In the genomic region with DNA sequence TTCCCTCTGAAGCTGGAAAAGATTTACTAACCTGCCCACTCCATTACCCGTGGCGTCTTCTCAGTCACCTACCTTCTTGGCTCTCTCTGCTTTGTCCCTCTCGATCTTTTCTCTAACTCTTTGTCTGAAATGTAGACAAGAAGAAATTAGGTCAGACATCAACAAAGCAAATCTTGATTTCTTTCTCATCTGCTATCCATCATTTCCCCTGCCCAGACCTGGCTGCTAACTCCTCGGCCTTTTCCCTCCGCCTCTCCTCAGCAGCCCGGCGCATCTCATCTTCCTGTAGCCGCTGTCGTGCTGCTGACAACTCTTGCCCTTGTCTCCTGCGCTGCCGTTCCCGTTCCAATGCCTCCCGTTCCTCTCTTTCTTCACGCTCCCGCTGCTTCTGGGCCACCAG, we compare ENCODE assay signal across 9 cellular contexts. TPM values are rescaled to one million over a fixed set of nuclear protein-coding genes. Genes with fewer than 3 reads are reported as not detected.
A peak's percentile ranks its signal among the peaks of the same experiment; 100 is the strongest.
DNase-seq lines count a peak whose midpoint lies in the region; ATAC-seq and TF ChIP-seq lines count a peak whose summit lies in the region.
"Had no signal": no experiment of that assay in that cellular context is flagged by ENCODE, and none has a peak within 500 bp of the region (broad histone marks: within the 10 kb centered on the region; RNA-seq: fewer than 3 reads in every experiment).

No MANE protein-coding gene starts in this region.

- CTCF ChIA-PET in activated CD8-positive, alpha-beta memory T cell treated with anti-CD3 and anti-CD28 coated beads, Interleukin-2, amount 10 ng/mL, durations not matched to agents 7 days and 5 days (lab: Charles Lee): interaction anchor here (1.0 to 2.1 kb wide), 3 partner anchors 13 to 184 kb away, joined by 3 to 7 read pairs (median 5); a partner anchor contains a TSS
- CTCF ChIA-PET in WTC11 (lab: Charles Lee): interaction anchor here (0.9 to 1.7 kb wide), 4 partner anchors 13 to 253 kb away, joined by 3 to 10 read pairs (median 6); a partner anchor contains a TSS

- intact Hi-C loops in spleen (cut with DNase I; ENCODE audit: low total_unique reads): loop anchor here (10.0 kb wide), 1 partner anchor 83 kb away; a partner anchor contains a TSS

- peaks cover 27 to 79% (median 50%) of the 10 kb centered on the region in 6 donors for H3K4me1 ChIP-seq in spleen

- peaks cover 44% of the 10 kb centered on the region for H3K4me1 Mint-ChIP-seq in activated CD8-positive, alpha-beta memory T cell treated with anti-CD3 and anti-CD28 coated beads, Interleukin-2, amount 10 ng/mL, durations not matched to agents 7 days and 5 days
- peaks cover 24% of the 10 kb centered on the region for H3K4me1 Mint-ChIP-seq in WTC11

- peak overlapping the region; percentile 90 for H3K27ac Mint-ChIP-seq in activated CD8-positive, alpha-beta memory T cell treated with anti-CD3 and anti-CD28 coated beads, Interleukin-2, amount 10 ng/mL, durations not matched to agents 7 days and 5 days
- H3K27ac Mint-ChIP-seq in WTC11: peak overlapping the region; percentile 90

- ATAC-seq in activated CD8-positive, alpha-beta memory T cell treated with anti-CD3 and anti-CD28 coated beads, Interleukin-2, amount 10 ng/mL, durations not matched to agents 7 days and 5 days: no peak
- ATAC-seq in WTC11: no peak

- 84 to 88% (median 86%) methylated on average over 15 of the region's 15 CpGs for WGBS in spleen, 5 donors

- no peaks in the 10 kb centered on the region for H3K9me3 ChIP-seq in spleen

- H3K4me3 Mint-ChIP-seq in activated CD8-positive, alpha-beta memory T cell treated with anti-CD3 and anti-CD28 coated beads, Interleukin-2, amount 10 ng/mL, durations not matched to agents 7 days and 5 days: peak overlapping the region; percentile 84
- H3K4me3 Mint-ChIP-seq in WTC11: peak overlapping the region; percentile 87

- DNase-seq in activated CD8-positive, alpha-beta memory T cell treated with anti-CD3 and anti-CD28 coated beads, Interleukin-2, amount 10 ng/mL, durations not matched to agents 7 days and 5 days: no peak
- DNase-seq in activated CD8-positive, alpha-beta memory T cell treated with anti-CD3 and anti-CD28 coated beads, Interleukin-2, amount 50 U/mL, for 48 hours: no peak
- DNase-seq in WTC11 (ENCODE audit: low spot score) (no peak), fibroblast of villous mesenchyme (ENCODE audit: low read depth) (no peak), spleen (no peak), GM10266 (ENCODE audit: extremely low spot score) (no peak), UCSD-AML1 (lab: John Stamatoyannopoulos, UW; ENCODE audit: unreplicated experiment) (no peak)
- no peak for DNase-seq in stimulated activated CD8-positive, alpha-beta memory T cell treated with anti-CD3 and anti-CD28 coated beads, Interleukin-4, amount 100 ng/mL, for 48 hours
- DNase-seq: activated CD4-positive, alpha-beta T cell treated with anti-CD3 and anti-CD28 coated beads for 48 hours had no signal

- peaks cover 23% of the 10 kb centered on the region for H3K36me3 Mint-ChIP-seq in activated CD8-positive, alpha-beta memory T cell treated with anti-CD3 and anti-CD28 coated beads, Interleukin-2, amount 10 ng/mL, durations not matched to agents 7 days and 5 days
- H3K36me3 Mint-ChIP-seq in WTC11: peaks cover 36% of the 10 kb centered on the region

- peaks cover 0 to 54% (median 39%) of the 10 kb centered on the region in 6 donors for H3K36me3 ChIP-seq in spleen

- POLR2A ChIA-PET in WTC11 (lab: Charles Lee): interaction anchor here (1.0 to 1.8 kb wide), 2 partner anchors 13 to 56 kb away, joined by 3 to 8 read pairs; a partner anchor contains a TSS

- no peaks in the 10 kb centered on the region for H3K27me3 ChIP-seq in spleen (replicated peaks in 1 of 7)

- no peaks in the 10 kb centered on the region for H3K27me3 Mint-ChIP-seq in activated CD8-positive, alpha-beta memory T cell treated with anti-CD3 and anti-CD28 coated beads, Interleukin-2, amount 10 ng/mL, durations not matched to agents 7 days and 5 days
- H3K27me3 Mint-ChIP-seq in WTC11 (ENCODE audit: low read depth): no peaks in the 10 kb centered on the region

- TF ChIP-seq CTCF in WTC11 (IDR thresholded peaks at IDR 0.05) (no peak), fibroblast of villous mesenchyme (IDR thresholded peaks at IDR 0.05; ENCODE audit: insufficient read depth, low read depth, low read length) (no peak), spleen (IDR thresholded peaks at IDR 0.05 in 8 of 11, conservative IDR thresholded peaks at IDR 0.05 in 3 of 11) (no peak), GM10266 (IDR thresholded peaks at IDR 0.05; ENCODE audit: control insufficient read depth, insufficient read depth, low read depth, missing control alignments) (no peak)

- H3K4me3 ChIP-seq in fibroblast of villous mesenchyme (ENCODE audit: low read depth, low read length): peak overlapping the region; percentile 99
- H3K4me3 ChIP-seq in spleen: peak overlapping the region in 6 of 8 donors; percentile 77 to 99 (median 92)

- TF ChIP-seq POLR2A in spleen (IDR thresholded peaks at IDR 0.05): no peak

- H3K27ac ChIP-seq in spleen: peak overlapping the region in 5 of 8 donors; percentile 86 to 96 (median 94)

- no peaks in the 10 kb centered on the region for H3K9me3 Mint-ChIP-seq in activated CD8-positive, alpha-beta memory T cell treated with anti-CD3 and anti-CD28 coated beads, Interleukin-2, amount 10 ng/mL, durations not matched to agents 7 days and 5 days (ENCODE audit: low read depth)
- no peaks in the 10 kb centered on the region for H3K9me3 Mint-ChIP-seq in WTC11

TF ChIP-seq in WTC11, 78 proteins besides CTCF, POLR2A, EP300 and RAD21 (continues in another document):
- no peak for TF ChIP-seq RORB (CRISPR knock-in tag; IDR thresholded peaks at IDR 0.05)
- TF ChIP-seq NFYB (CRISPR knock-in tag; conservative IDR thresholded peaks at IDR 0.05; ENCODE audit: low read depth): no peak
- TF ChIP-seq, protein P1, sequence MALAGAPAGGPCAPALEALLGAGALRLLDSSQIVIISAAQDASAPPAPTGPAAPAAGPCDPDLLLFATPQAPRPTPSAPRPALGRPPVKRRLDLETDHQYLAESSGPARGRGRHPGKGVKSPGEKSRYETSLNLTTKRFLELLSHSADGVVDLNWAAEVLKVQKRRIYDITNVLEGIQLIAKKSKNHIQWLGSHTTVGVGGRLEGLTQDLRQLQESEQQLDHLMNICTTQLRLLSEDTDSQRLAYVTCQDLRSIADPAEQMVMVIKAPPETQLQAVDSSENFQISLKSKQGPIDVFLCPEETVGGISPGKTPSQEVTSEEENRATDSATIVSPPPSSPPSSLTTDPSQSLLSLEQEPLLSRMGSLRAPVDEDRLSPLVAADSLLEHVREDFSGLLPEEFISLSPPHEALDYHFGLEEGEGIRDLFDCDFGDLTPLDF (CRISPR knock-in tag; IDR thresholded peaks at IDR 0.05): no peak
- TF ChIP-seq, protein P2, sequence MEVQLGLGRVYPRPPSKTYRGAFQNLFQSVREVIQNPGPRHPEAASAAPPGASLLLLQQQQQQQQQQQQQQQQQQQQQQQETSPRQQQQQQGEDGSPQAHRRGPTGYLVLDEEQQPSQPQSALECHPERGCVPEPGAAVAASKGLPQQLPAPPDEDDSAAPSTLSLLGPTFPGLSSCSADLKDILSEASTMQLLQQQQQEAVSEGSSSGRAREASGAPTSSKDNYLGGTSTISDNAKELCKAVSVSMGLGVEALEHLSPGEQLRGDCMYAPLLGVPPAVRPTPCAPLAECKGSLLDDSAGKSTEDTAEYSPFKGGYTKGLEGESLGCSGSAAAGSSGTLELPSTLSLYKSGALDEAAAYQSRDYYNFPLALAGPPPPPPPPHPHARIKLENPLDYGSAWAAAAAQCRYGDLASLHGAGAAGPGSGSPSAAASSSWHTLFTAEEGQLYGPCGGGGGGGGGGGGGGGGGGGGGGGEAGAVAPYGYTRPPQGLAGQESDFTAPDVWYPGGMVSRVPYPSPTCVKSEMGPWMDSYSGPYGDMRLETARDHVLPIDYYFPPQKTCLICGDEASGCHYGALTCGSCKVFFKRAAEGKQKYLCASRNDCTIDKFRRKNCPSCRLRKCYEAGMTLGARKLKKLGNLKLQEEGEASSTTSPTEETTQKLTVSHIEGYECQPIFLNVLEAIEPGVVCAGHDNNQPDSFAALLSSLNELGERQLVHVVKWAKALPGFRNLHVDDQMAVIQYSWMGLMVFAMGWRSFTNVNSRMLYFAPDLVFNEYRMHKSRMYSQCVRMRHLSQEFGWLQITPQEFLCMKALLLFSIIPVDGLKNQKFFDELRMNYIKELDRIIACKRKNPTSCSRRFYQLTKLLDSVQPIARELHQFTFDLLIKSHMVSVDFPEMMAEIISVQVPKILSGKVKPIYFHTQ (CRISPR knock-in tag; IDR thresholded peaks at IDR 0.05): no peak

RNA-seq across cellular contexts. Expression of a gene that starts 1.2 kb away (rescaled TPM):
- 100 to 1,000 TPM; 115 to 152 TPM for total RNA-seq in activated CD8-positive, alpha-beta memory T cell treated with anti-CD3 and anti-CD28 coated beads, Interleukin-2, amount 10 ng/mL, durations not matched to agents 7 days and 5 days
- total RNA-seq in WTC11 (2021) (128 to 135 TPM (median 128 TPM) in 3 replicates), fibroblast of villous mesenchyme (52.7 and 108 TPM in 2 replicates), spleen (100 to 1,000 TPM in 6 of 7 donors, 10 to 100 TPM in 1; 93.8 to 158 (median 128) TPM)
- polyA plus RNA-seq in spleen: 100 to 1,000 TPM; 198 to 209 (median 203) TPM

RNA-seq across cellular contexts. Expression of a gene that starts 5.6 kb away (rescaled TPM):
- 10 to 100 TPM; 17.7 to 27.5 TPM for total RNA-seq in activated CD8-positive, alpha-beta memory T cell treated with anti-CD3 and anti-CD28 coated beads, Interleukin-2, amount 10 ng/mL, durations not matched to agents 7 days and 5 days
- total RNA-seq in WTC11 (2021) (4.2 to 6.3 TPM (median 5.1 TPM) in 3 replicates), fibroblast of villous mesenchyme (4.3 and 7.4 TPM in 2 replicates), spleen (10 to 100 TPM in 6 of 7 donors, 1 to 10 TPM in 1; 10.0 to 20.2 (median 12.8) TPM)
- 10 to 100 TPM in 2 of 3 donors, 1 to 10 TPM in 1; 7.3 to 21.2 (median 15.1) TPM for polyA plus RNA-seq in spleen

RNA-seq across cellular contexts. Expression of a gene that starts 6.2 kb away (rescaled TPM):
- total RNA-seq in activated CD8-positive, alpha-beta memory T cell treated with anti-CD3 and anti-CD28 coated beads, Interleukin-2, amount 10 ng/mL, durations not matched to agents 7 days and 5 days: 1 to 10 TPM; 7.2 to 9.0 TPM
- 17.7 to 18.7 TPM (median 18.1 TPM) in 3 replicates for total RNA-seq in WTC11 (2021)
- 6.5 and 10.0 TPM in 2 replicates for total RNA-seq in fibroblast of villous mesenchyme
- total RNA-seq in spleen: 1 to 10 TPM; 4.9 to 6.5 (median 5.9) TPM
- polyA plus RNA-seq in spleen: 10 to 100 TPM; 20.2 to 23.7 (median 23.3) TPM

RNA-seq across cellular contexts. Expression of a gene that starts 11.6 kb away (rescaled TPM):
- under 1 TPM; 0.14 to 0.15 TPM for total RNA-seq in activated CD8-positive, alpha-beta memory T cell treated with anti-CD3 and anti-CD28 coated beads, Interleukin-2, amount 10 ng/mL, durations not matched to agents 7 days and 5 days
- total RNA-seq in WTC11 (2021): 0.16 to 0.39 TPM (median 0.23 TPM) in 3 replicates
- 6.9 and 15.5 TPM in 2 replicates for total RNA-seq in fibroblast of villous mesenchyme
- total RNA-seq in spleen: not detected
- under 1 TPM; 0.04 to 0.48 (median 0.17) TPM for polyA plus RNA-seq in spleen

RNA-seq across cellular contexts. Expression of a gene that starts 12.6 kb away (rescaled TPM):
- total RNA-seq in activated CD8-positive, alpha-beta memory T cell treated with anti-CD3 and anti-CD28 coated beads, Interleukin-2, amount 10 ng/mL, durations not matched to agents 7 days and 5 days: 10 to 100 TPM; 23.7 to 31.0 TPM
- total RNA-seq in WTC11 (2021) (60.7 to 75.6 TPM (median 60.9 TPM) in 3 replicates), fibroblast of villous mesenchyme (4.5 and 7.8 TPM in 2 replicates), spleen (10 to 100 TPM in 6 of 7 donors, 1 to 10 TPM in 1; 3.0 to 19.4 (median 13.2) TPM)
- polyA plus RNA-seq in spleen: 10 to 100 TPM; 32.6 to 59.4 (median 40.3) TPM
